In genomic region chr17:64718058-64718457, GRCh38 we compare ENCODE assay signal across 17 cellular contexts. TPM values are rescaled to one million over a fixed set of nuclear protein-coding genes. Genes with fewer than 3 reads are reported as not detected.
DNase-seq lines count a peak whose midpoint lies in the region; ATAC-seq and TF ChIP-seq lines count a peak whose summit lies in the region.
"Had no signal": no experiment of that assay in that cellular context is flagged by ENCODE, and none has a peak within 500 bp of the region (broad histone marks: within the 10 kb centered on the region; RNA-seq: fewer than 3 reads in every experiment).

No MANE protein-coding gene starts in this region.

- peaks cover 3% of the 10 kb centered on the region for H3K4me1 ChIP-seq in upper lobe of right lung

- H3K27me3 ChIP-seq in upper lobe of right lung: no peaks in the 10 kb centered on the region
- H3K27me3 ChIP-seq: vagina had no signal

- no peak overlapping the region for H3K4me3 ChIP-seq in epithelial cell of esophagus (ENCODE audit: low read length)
- H3K4me3 ChIP-seq in upper lobe of right lung: no peak overlapping the region
- H3K4me3 ChIP-seq: skin epidermis, vagina had no signal

- peaks cover 22% of the 10 kb centered on the region for H3K4me1 Mint-ChIP-seq in activated naive CD4-positive, alpha-beta T cell treated with anti-CD3 and anti-CD28 coated beads, Interleukin-2, amount 10 ng/mL, durations not matched to agents 7 days and 5 days

- H3K27me3 Mint-ChIP-seq in activated naive CD4-positive, alpha-beta T cell treated with anti-CD3 and anti-CD28 coated beads, Interleukin-2, amount 10 ng/mL, durations not matched to agents 7 days and 5 days: peaks cover 32% of the 10 kb centered on the region

- DNase-seq in activated naive CD4-positive, alpha-beta T cell treated with anti-CD3 and anti-CD28 coated beads, Interleukin-2, amount 50 U/mL, for 72 hours (ENCODE audit: low spot score in 2 of 2): no peak
- no peak for DNase-seq in activated naive CD4-positive, alpha-beta T cell treated with anti-CD3 and anti-CD28 coated beads, Interleukin-2, amount 10 ng/mL, durations not matched to agents 7 days and 5 days
- DNase-seq in MV-4-11 (lab: John Stamatoyannopoulos, UW) (peak; percentile 53), epithelial cell of esophagus (ENCODE audit: low read depth) (peak; percentile 67), upper lobe of right lung (no peak), GM10266 (ENCODE audit: extremely low spot score) (no peak)
- DNase-seq: activated gamma-delta T cell treated with Interleukin-2 at 50 U/mL for 16 hours; mesendoderm; NCI-H1092 treated with DMSO at 0.1 percent for 48 hours; NCI-H526 treated with DMSO at 0.1 percent for 48 hours; SK-N-SH; stimulated activated CD4-positive, alpha-beta T cell treated with anti-CD3 and anti-CD28 coated beads, Interleukin-2, amount 100 ng/mL, for 48 hours; substantia nigra; T-helper 9 cell had no signal

- intact Hi-C loops in upper lobe of right lung (cut with DNase I): no loop called here

- no peak overlapping the region for H3K27ac Mint-ChIP-seq in activated naive CD4-positive, alpha-beta T cell treated with anti-CD3 and anti-CD28 coated beads, Interleukin-2, amount 50 U/mL, for 72 hours
- no peak overlapping the region for H3K27ac Mint-ChIP-seq in activated naive CD4-positive, alpha-beta T cell treated with anti-CD3 and anti-CD28 coated beads, Interleukin-2, amount 10 ng/mL, durations not matched to agents 7 days and 5 days

- H3K36me3 ChIP-seq in upper lobe of right lung: no peaks in the 10 kb centered on the region
- H3K36me3 ChIP-seq: vagina had no signal

- no peak overlapping the region for H3K4me3 Mint-ChIP-seq in activated naive CD4-positive, alpha-beta T cell treated with anti-CD3 and anti-CD28 coated beads, Interleukin-2, amount 10 ng/mL, durations not matched to agents 7 days and 5 days

- H3K9me3 ChIP-seq in upper lobe of right lung: no peaks in the 10 kb centered on the region
- H3K9me3 ChIP-seq: SK-N-SH, vagina had no signal

- H3K9me3 Mint-ChIP-seq in activated naive CD4-positive, alpha-beta T cell treated with anti-CD3 and anti-CD28 coated beads, Interleukin-2, amount 50 U/mL, for 72 hours: peaks cover 0 to 2% of the 10 kb centered on the region in 2 donors
- no peaks in the 10 kb centered on the region for H3K9me3 Mint-ChIP-seq in activated naive CD4-positive, alpha-beta T cell treated with anti-CD3 and anti-CD28 coated beads, Interleukin-2, amount 10 ng/mL, durations not matched to agents 7 days and 5 days

- TF ChIP-seq CTCF in epithelial cell of esophagus (IDR thresholded peaks at IDR 0.05; ENCODE audit: insufficient read depth, low read depth, low read length, missing control alignments) (no peak), upper lobe of right lung (IDR thresholded peaks at IDR 0.05) (no peak), GM10266 (IDR thresholded peaks at IDR 0.05; ENCODE audit: control insufficient read depth, insufficient read depth, low read depth, missing control alignments) (no peak)

- no peak overlapping the region for H3K27ac ChIP-seq in upper lobe of right lung
- H3K27ac ChIP-seq: skin epidermis, vagina had no signal

- peaks cover 2 to 4% of the 10 kb centered on the region in 2 donors for H3K36me3 Mint-ChIP-seq in activated naive CD4-positive, alpha-beta T cell treated with anti-CD3 and anti-CD28 coated beads, Interleukin-2, amount 50 U/mL, for 72 hours
- H3K36me3 Mint-ChIP-seq in activated naive CD4-positive, alpha-beta T cell treated with anti-CD3 and anti-CD28 coated beads, Interleukin-2, amount 10 ng/mL, durations not matched to agents 7 days and 5 days: no peaks in the 10 kb centered on the region

- ATAC-seq in activated naive CD4-positive, alpha-beta T cell treated with anti-CD3 and anti-CD28 coated beads, Interleukin-2, amount 50 U/mL, for 72 hours: peak; percentile 38
- ATAC-seq in upper lobe of right lung (peak; percentile 20), GM19395 (IDR thresholded peaks at IDR 0.05; ENCODE audit: unreplicated experiment) (no peak)

- CTCF ChIA-PET in activated naive CD4-positive, alpha-beta T cell treated with anti-CD3 and anti-CD28 coated beads, Interleukin-2, amount 10 ng/mL, durations not matched to agents 7 days and 5 days (lab: Charles Lee): no interaction called here

RNA-seq across cellular contexts. Expression of gene SMURF2, which starts 56.0 kb away (rescaled TPM):
- 10 to 100 TPM; 14.9 to 16.0 TPM for total RNA-seq in activated naive CD4-positive, alpha-beta T cell treated with anti-CD3 and anti-CD28 coated beads, Interleukin-2, amount 50 U/mL, for 72 hours
- total RNA-seq in upper lobe of right lung: 44.9 TPM

Comparison
In these comparisons a context has a peak if more than half of its experiments do, and no peak if none do; other contexts are left out.
1. DNase-seq: peak in MV-4-11 (single experiment) and epithelial cell of esophagus (single experiment); none in activated naive CD4-positive, alpha-beta T cell treated with anti-CD3 and anti-CD28 coated beads, Interleukin-2, amount 50 U/mL, for 72 hours (0 of 2), activated naive CD4-positive, alpha-beta T cell treated with anti-CD3 and anti-CD28 coated beads, Interleukin-2, amount 10 ng/mL, durations not matched to agents 7 days and 5 days (single experiment), upper lobe of right lung (single experiment) and GM10266 (single experiment).